Comparison of ENCODE assay signal across 17 cellular contexts in the genomic region with DNA sequence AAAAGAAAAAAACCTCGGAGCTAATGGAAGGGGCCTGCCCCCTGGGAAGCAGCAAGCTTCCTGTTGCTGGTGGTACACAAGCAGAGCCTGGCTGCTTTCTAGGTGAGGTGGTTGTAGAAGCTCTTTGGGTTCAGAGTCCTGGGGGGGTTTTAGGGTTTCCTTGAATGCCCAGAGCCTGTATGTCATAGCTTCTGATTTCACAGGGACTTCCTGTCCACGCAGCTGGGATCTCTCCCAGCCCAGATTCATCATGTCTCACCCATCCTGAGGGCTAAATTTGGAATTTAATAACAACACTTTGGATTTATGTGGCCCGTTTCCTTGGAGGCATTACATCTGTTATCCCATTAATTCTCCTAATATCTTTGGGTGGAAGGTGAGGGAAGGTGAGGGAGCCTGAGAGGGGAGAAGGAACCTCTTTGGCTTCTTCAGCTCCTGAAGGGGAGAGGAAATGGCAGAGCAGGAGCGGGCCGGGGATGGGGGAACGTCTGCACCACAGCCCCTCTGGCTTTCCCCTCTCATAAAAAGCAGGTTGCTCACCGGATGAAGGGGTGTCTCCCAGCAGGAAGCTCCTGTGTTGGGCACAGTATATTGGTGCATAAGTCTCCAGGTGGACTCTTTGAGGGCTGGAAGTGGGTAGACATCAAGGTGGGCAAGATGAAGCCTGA.
DNase-seq lines count a peak whose midpoint lies in the region; ATAC-seq and TF ChIP-seq lines count a peak whose summit lies in the region.
"Had no signal": no experiment of that assay in that cellular context is flagged by ENCODE, and none has a peak within 500 bp of the region (broad histone marks: within the 10 kb centered on the region; RNA-seq: fewer than 3 reads in every experiment).

No MANE protein-coding gene starts in this region.

- no peak overlapping the region for H3K4me3 ChIP-seq in fibroblast of pulmonary artery (replicated peaks; ENCODE audit: low read depth, low read length)
- H3K4me3 ChIP-seq: heart right ventricle, skin epidermis, vagina had no signal

- DNase-seq in GM04503 (ENCODE audit: low read depth) = peak; percentile 70
- DNase-seq in fibroblast of pulmonary artery (ENCODE audit: low read depth) = peak; percentile 57
- DNase-seq in stromal cell of bone marrow (ENCODE audit: low read depth) = peak; percentile 70
- no peak for DNase-seq in NCI-H1436 treated with DMSO at 0.1 percent for 48 hours (lab: John Stamatoyannopoulos, UW)
- no peak for DNase-seq in NOMO-1 treated with DMSO at 0.1 percent for 48 hours (lab: John Stamatoyannopoulos, UW; ENCODE audit: unreplicated experiment)
- no peak for DNase-seq in SKM-1 (lab: John Stamatoyannopoulos, UW; ENCODE audit: unreplicated experiment)
- DNase-seq: activated CD4-positive, alpha-beta T cell treated with anti-CD3 and anti-CD28 coated beads, Interleukin-2, amount 10 ng/mL, durations not matched to agents 7 days and 5 days; central memory CD4-positive, alpha-beta T cell; heart right ventricle; kidney; NCI-H2029 treated with DMSO at 0.1 percent for 48 hours; NCI-H69; stimulated activated naive CD8-positive, alpha-beta T cell treated with anti-CD3 and anti-CD28 coated beads, Interleukin-15, amount 100 ng/mL, for 72 hours; T-helper 17 cell had no signal

- peak; percentile 75 for ATAC-seq in SK-N-SH treated with all-trans-retinoic acid at 6 μM for 48 hours
- ATAC-seq: stimulated activated naive CD8-positive, alpha-beta T cell treated with anti-CD3 and anti-CD28 coated beads, Interleukin-15, amount 100 ng/mL, for 72 hours; T-helper 17 cell had no signal

- no peak for TF ChIP-seq CTCF in fibroblast of pulmonary artery (IDR thresholded peaks at IDR 0.05; ENCODE audit: low read length, missing control alignments)

TF ChIP-seq in SK-N-SH treated with all-trans-retinoic acid at 6 μM for 48 hours, 23 proteins besides CTCF, POLR2A, EP300 and RAD21:
- TF ChIP-seq TOX (CRISPR knock-in tag; IDR thresholded peaks at IDR 0.05; ENCODE audit: borderline replicate concordance) (no peak), TSHZ2 (CRISPR knock-in tag; IDR thresholded peaks at IDR 0.05) (no peak), ESRRG (CRISPR knock-in tag; IDR thresholded peaks at IDR 0.05) (no peak)
- TF ChIP-seq, protein P1, sequence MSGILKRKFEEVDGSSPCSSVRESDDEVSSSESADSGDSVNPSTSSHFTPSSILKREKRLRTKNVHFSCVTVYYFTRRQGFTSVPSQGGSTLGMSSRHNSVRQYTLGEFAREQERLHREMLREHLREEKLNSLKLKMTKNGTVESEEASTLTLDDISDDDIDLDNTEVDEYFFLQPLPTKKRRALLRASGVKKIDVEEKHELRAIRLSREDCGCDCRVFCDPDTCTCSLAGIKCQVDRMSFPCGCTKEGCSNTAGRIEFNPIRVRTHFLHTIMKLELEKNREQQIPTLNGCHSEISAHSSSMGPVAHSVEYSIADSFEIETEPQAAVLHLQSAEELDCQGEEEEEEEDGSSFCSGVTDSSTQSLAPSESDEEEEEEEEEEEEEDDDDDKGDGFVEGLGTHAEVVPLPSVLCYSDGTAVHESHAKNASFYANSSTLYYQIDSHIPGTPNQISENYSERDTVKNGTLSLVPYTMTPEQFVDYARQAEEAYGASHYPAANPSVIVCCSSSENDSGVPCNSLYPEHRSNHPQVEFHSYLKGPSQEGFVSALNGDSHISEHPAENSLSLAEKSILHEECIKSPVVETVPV (CRISPR knock-in tag; IDR thresholded peaks at IDR 0.05) = no peak

Comparison
In these comparisons a context has a peak if more than half of its experiments do, and no peak if none do; other contexts are left out.
1. DNase-seq: peak in GM04503 (single experiment), fibroblast of pulmonary artery (single experiment) and stromal cell of bone marrow (single experiment); none in NCI-H1436 treated with DMSO at 0.1 percent for 48 hours (single experiment), NOMO-1 treated with DMSO at 0.1 percent for 48 hours (single experiment) and SKM-1 (single experiment).